Comparison of ENCODE assay signal across 14 cellular contexts in the genomic region with DNA sequence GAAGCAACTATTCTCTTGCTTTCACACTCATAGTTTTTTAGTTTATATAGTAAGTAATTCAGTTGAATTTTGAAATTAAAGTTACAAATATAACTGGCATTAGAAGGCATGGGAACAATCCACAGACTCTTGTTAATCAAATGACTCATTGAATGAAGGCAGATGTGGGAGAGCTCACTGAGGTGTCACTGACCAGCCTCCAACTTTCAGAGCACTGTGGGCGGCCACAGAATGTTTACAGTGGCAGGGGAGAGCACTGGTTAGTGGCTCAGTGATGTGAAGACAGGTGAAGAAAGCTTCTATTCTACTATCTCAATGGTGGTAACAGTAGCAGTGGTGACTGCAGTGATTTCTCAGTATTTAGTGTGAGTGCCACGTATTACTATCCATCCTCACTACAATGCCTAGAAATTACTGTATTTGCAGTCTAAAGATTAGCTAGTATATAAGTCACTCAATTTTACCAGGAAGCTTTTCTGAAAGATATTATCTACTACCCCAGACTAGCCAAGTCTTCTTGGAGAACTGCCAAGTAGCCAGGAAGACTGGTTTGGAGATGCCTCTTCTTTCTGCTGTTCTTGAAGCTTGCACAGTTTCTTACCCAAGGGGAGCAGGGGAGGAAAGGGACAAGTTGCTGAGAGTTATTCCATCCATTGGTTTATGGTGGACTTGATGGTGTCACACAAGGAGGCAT.
A peak's percentile ranks its signal among the peaks of the same experiment; 100 is the strongest.
DNase-seq lines count a peak whose midpoint lies in the region; ATAC-seq, FAIRE-seq and TF ChIP-seq lines count a peak whose summit lies in the region.
"Had no signal": no experiment of that assay in that cellular context is flagged by ENCODE, and none has a peak within 500 bp of the region (broad histone marks: within the 10 kb centered on the region; RNA-seq: fewer than 3 reads in every experiment).

No MANE protein-coding gene starts in this region.

- no peaks in the 10 kb centered on the region for H3K36me3 ChIP-seq in sigmoid colon
- H3K36me3 ChIP-seq: pancreas, upper lobe of right lung had no signal

- TF ChIP-seq POLR2A in sigmoid colon (IDR thresholded peaks at IDR 0.05): no peak

- peaks cover 0 to 7% (median 0%) of the 10 kb centered on the region in 3 donors for H3K27me3 ChIP-seq in sigmoid colon
- H3K27me3 ChIP-seq: pancreas, upper lobe of right lung had no signal

- 18 to 53% methylated on average over 2 of the region's 2 CpGs for WGBS in sigmoid colon, 2 donors

- peaks cover 21% of the 10 kb centered on the region for H3K27me3 Mint-ChIP-seq in activated T-cell treated with anti-CD3 and anti-CD28 coated beads, Interleukin-2, amount 50 U/mL, for 72 hours (ENCODE audit: low read depth)

- TF ChIP-seq CTCF in RWPE1 (conservative IDR thresholded peaks at IDR 0.05; ENCODE audit: low read depth) (no peak), fibroblast of mammary gland (conservative IDR thresholded peaks at IDR 0.05; ENCODE audit: control insufficient read depth, insufficient read depth, low read depth, low read length) (no peak), sigmoid colon (IDR thresholded peaks at IDR 0.05) (no peak)

- CTCF ChIA-PET in RWPE1 (lab: Yijun Ruan, JAX): interaction anchor here (0.6 to 1.2 kb wide), 3 partner anchors 87 to 131 kb away, joined by 3 to 4 read pairs (median 3); no protein-coding TSS in a partner anchor

- DNase-seq in activated T-cell treated with anti-CD3 and anti-CD28 coated beads, Interleukin-2, amount 50 U/mL, for 72 hours: no peak
- no peak for DNase-seq in activated T-cell treated with anti-CD3 and anti-CD28 coated beads, Interleukin-2, amount 50 U/mL, for 1 hour
- DNase-seq in RWPE1 (ENCODE audit: low spot score): peak; percentile 64
- peak; percentile 53 for DNase-seq in fibroblast of mammary gland (ENCODE audit: low read depth)
- peak; percentile 61 for DNase-seq in urothelium cell line (ENCODE audit: low spot score)
- DNase-seq in D341Med (ENCODE audit: low spot score): no peak
- DNase-seq in sigmoid colon: no peak
- no peak for DNase-seq in HuH-7 (ENCODE audit: low spot score)
- DNase-seq: activated CD4-positive, CD25-positive, alpha-beta regulatory T cell treated with anti-CD3 and anti-CD28 coated beads, Interleukin-2, amount 50 U/mL, for 72 hours; NCI-H1436 treated with DMSO at 0.1 percent for 48 hours; NCI-H748 treated with DMSO at 0.1 percent for 48 hours; upper lobe of right lung had no signal

- ATAC-seq in activated T-cell treated with anti-CD3 and anti-CD28 coated beads, Interleukin-2, amount 50 U/mL, for 72 hours (replicated peaks in 1 of 2): peak; percentile 49 to 59
- ATAC-seq: pancreas, upper lobe of right lung had no signal

- no peak overlapping the region for H3K27ac Mint-ChIP-seq in activated T-cell treated with anti-CD3 and anti-CD28 coated beads, Interleukin-2, amount 50 U/mL, for 72 hours
- H3K27ac Mint-ChIP-seq: activated T-helper 2 cell treated with anti-CD3 and anti-CD28 coated beads, Interferon-gamma antibody, Interleukin-2, Interleukin-4, amounts not matched to agents 10 μg/mL and 5 μg/mL and 100 μg/mL, durations not matched to agents 14 hours and 24 hours and 36 hours had no signal

- H3K4me1 ChIP-seq in sigmoid colon: peaks cover 0 to 23% (median 9%) of the 10 kb centered on the region in 4 donors

- H3K36me3 Mint-ChIP-seq in activated T-cell treated with anti-CD3 and anti-CD28 coated beads, Interleukin-2, amount 50 U/mL, for 72 hours (ENCODE audit: insufficient read depth in 2 of 2): no peaks in the 10 kb centered on the region

- H3K9me3 ChIP-seq in sigmoid colon: no peaks in the 10 kb centered on the region
- H3K9me3 ChIP-seq: pancreas, upper lobe of right lung had no signal

- peaks cover 21% of the 10 kb centered on the region for H3K4me1 Mint-ChIP-seq in activated T-cell treated with anti-CD3 and anti-CD28 coated beads, Interleukin-2, amount 50 U/mL, for 72 hours (ENCODE audit: low read depth)

- POLR2A ChIA-PET in RWPE1 (lab: Yijun Ruan, JAX; ENCODE audit: low non-redundant PET): no interaction called here

- H3K9me3 Mint-ChIP-seq in activated T-cell treated with anti-CD3 and anti-CD28 coated beads, Interleukin-2, amount 50 U/mL, for 72 hours: no peaks in the 10 kb centered on the region
- H3K9me3 Mint-ChIP-seq: activated T-helper 2 cell treated with anti-CD3 and anti-CD28 coated beads, Interferon-gamma antibody, Interleukin-2, Interleukin-4, amounts not matched to agents 10 μg/mL and 5 μg/mL and 100 μg/mL, durations not matched to agents 14 hours and 24 hours and 36 hours had no signal

- H3K27ac ChIP-seq in RWPE1 (no peak overlapping the region), sigmoid colon (no peak overlapping the region)
- H3K27ac ChIP-seq: pancreas, upper lobe of right lung had no signal

- intact Hi-C loops in sigmoid colon (cut with DNase I): no loop called here

- H3K4me3 ChIP-seq in fibroblast of mammary gland (ENCODE audit: control insufficient read depth, low read depth, low read length) (no peak overlapping the region), sigmoid colon (no peak overlapping the region)
- H3K4me3 ChIP-seq: pancreas, upper lobe of right lung had no signal

- no peak for TF ChIP-seq EP300 in sigmoid colon (IDR thresholded peaks at IDR 0.05)

- no peak for FAIRE-seq in urothelium cell line (lab: Jason Lieb, UNC)
- FAIRE-seq: pancreas had no signal

- H3K4me3 Mint-ChIP-seq in activated T-cell treated with anti-CD3 and anti-CD28 coated beads, Interleukin-2, amount 50 U/mL, for 72 hours: no peak overlapping the region

Comparison
In these comparisons a context has a peak if more than half of its experiments do, and no peak if none do; other contexts are left out.
1. DNase-seq: peak in RWPE1 (single experiment), fibroblast of mammary gland (single experiment) and urothelium cell line (single experiment); none in activated T-cell treated with anti-CD3 and anti-CD28 coated beads, Interleukin-2, amount 50 U/mL, for 72 hours (0 of 2), activated T-cell treated with anti-CD3 and anti-CD28 coated beads, Interleukin-2, amount 50 U/mL, for 1 hour (single experiment), D341Med (single experiment), sigmoid colon (single experiment) and HuH-7 (single experiment).